ENCODE assay signal across 27 cellular contexts in genomic region chr10:34343764-34344163, GRCh38.
A peak's percentile ranks its signal among the peaks of the same experiment; 100 is the strongest.
DNase-seq lines count a peak whose midpoint lies in the region; ATAC-seq, FAIRE-seq and TF ChIP-seq lines count a peak whose summit lies in the region.
"Had no signal": no experiment of that assay in that cellular context is flagged by ENCODE, and none has a peak within 500 bp of the region (broad histone marks: within the 10 kb centered on the region; RNA-seq: fewer than 3 reads in every experiment).

No MANE protein-coding gene starts in this region.

- intact Hi-C loops in posterior cingulate gyrus (cut with DNase I) (no loop called here), vagina (cut with DNase I) (no loop called here)

- DNase-seq in EL: peak; percentile 51
- no peak for DNase-seq in RWPE2 (ENCODE audit: low spot score)
- DNase-seq in posterior cingulate gyrus: no peak
- DNase-seq in NOMO-1 treated with dmso at 0.1 percent for 144 hours (lab: John Stamatoyannopoulos, UW; ENCODE audit: unreplicated experiment): no peak
- no peak for DNase-seq in vagina (ENCODE audit: extremely low spot score in 2 of 2)
- DNase-seq: activated CD4-positive, alpha-beta T cell treated with anti-CD3 and anti-CD28 coated beads for 4 hours; activated T-cell treated with anti-CD3 and anti-CD28 coated beads, Interleukin-2, amount 50 U/mL, for 24 hours; Calu3; dermis blood vessel endothelial cell; DND-41; islet precursor cell; MM.1S; mucosa of descending colon; NCI-H1417 treated with DMSO at 0.1 percent for 48 hours; NCI-H510A treated with DMSO at 0.1 percent for 48 hours; ovary; stimulated activated naive CD4-positive, alpha-beta T cell treated with Interleukin-2 at 50 U/mL for 16 hours; T-helper 17 cell; testis had no signal

- H3K27ac ChIP-seq in RWPE2 (ENCODE audit: poor library complexity, severe bottlenecking) (peak overlapping the region; percentile 0), vagina (no peak overlapping the region)
- H3K27ac ChIP-seq: cardiac muscle cell, gastroesophageal sphincter, ovary, right atrium auricular region, testis had no signal

- H3K36me3 ChIP-seq in RWPE2 (ENCODE audit: low read depth) (peaks cover 17% of the 10 kb centered on the region), vagina (no peaks in the 10 kb centered on the region)
- H3K36me3 ChIP-seq: cardiac muscle cell, ovary, right atrium auricular region had no signal

- H3K27me3 ChIP-seq in RWPE2 (ENCODE audit: insufficient read depth, poor library complexity, severe bottlenecking): no peaks in the 10 kb centered on the region
- no peaks in the 10 kb centered on the region for H3K27me3 ChIP-seq in vagina
- H3K27me3 ChIP-seq: cardiac muscle cell, gastroesophageal sphincter, ovary, right atrium auricular region, testis had no signal

- no peaks in the 10 kb centered on the region for H3K9me3 ChIP-seq in RWPE2 (ENCODE audit: severe bottlenecking)
- H3K9me3 ChIP-seq in vagina: no peaks in the 10 kb centered on the region
- H3K9me3 ChIP-seq: gastroesophageal sphincter, mucosa of descending colon, ovary, right atrium auricular region, testis had no signal

- ATAC-seq in RWPE2 (ENCODE audit: low read depth): 0 out of 3 replicates have a peak, but pooled peaks have one; percentile 12
- ATAC-seq in HG02884 (IDR thresholded peaks at IDR 0.05; ENCODE audit: unreplicated experiment): no peak
- ATAC-seq: gastroesophageal sphincter, mucosa of descending colon, T-helper 17 cell had no signal

- no peak for TF ChIP-seq POLR2A in vagina (IDR thresholded peaks at IDR 0.05)

- TF ChIP-seq CTCF in RWPE2 (IDR thresholded peaks at IDR 0.05; ENCODE audit: poor library complexity, severe bottlenecking) (no peak), vagina (IDR thresholded peaks at IDR 0.05) (no peak)

- H3K4me3 ChIP-seq in RWPE2 (ENCODE audit: severe bottlenecking) (no peak overlapping the region), vagina (no peak overlapping the region)
- H3K4me3 ChIP-seq: cardiac muscle cell, gastroesophageal sphincter, mucosa of descending colon, ovary, right atrium auricular region, testis had no signal

- peaks cover 10% of the 10 kb centered on the region for H3K4me1 ChIP-seq in RWPE2 (ENCODE audit: insufficient read depth, poor library complexity, severe bottlenecking)
- H3K4me1 ChIP-seq in vagina: peaks cover 7% of the 10 kb centered on the region
- H3K4me1 ChIP-seq: right atrium auricular region, testis had no signal

- FAIRE-seq in endometrium (lab: Jason Lieb, UNC) (peak; percentile 23), islet of Langerhans (lab: Jason Lieb, UNC) (peak; percentile 66)
- FAIRE-seq: GM12891, urothelium cell line had no signal
